In genomic region chr1:42322577-42322976, GRCh38 we compare ENCODE assay signal across 16 cellular contexts. TPM values are rescaled to one million over a fixed set of nuclear protein-coding genes. Genes with fewer than 3 reads are reported as not detected.
DNase-seq lines count a peak whose midpoint lies in the region; ATAC-seq and TF ChIP-seq lines count a peak whose summit lies in the region.
"Had no signal": no experiment of that assay in that cellular context is flagged by ENCODE, and none has a peak within 500 bp of the region (broad histone marks: within the 10 kb centered on the region; RNA-seq: fewer than 3 reads in every experiment).

No MANE protein-coding gene starts in this region.

- no peak overlapping the region for H3K9ac ChIP-seq in adipocyte (ENCODE audit: low read length)

- H3K4me1 ChIP-seq in cardiac muscle cell (ENCODE audit: low read depth) (peaks cover 28% of the 10 kb centered on the region), adipocyte (ENCODE audit: control insufficient read depth, insufficient read depth, low read length) (peaks cover 41% of the 10 kb centered on the region), stomach (peaks cover 22 to 91% (median 62%) of the 10 kb centered on the region in 4 donors), thyroid gland (peaks cover 17 to 28% of the 10 kb centered on the region in 2 donors)

- H3K27me3 ChIP-seq in cardiac muscle cell = no peaks in the 10 kb centered on the region
- H3K27me3 ChIP-seq in adipocyte (replicated peaks; ENCODE audit: control insufficient read depth, insufficient read depth, low read length) = no peaks in the 10 kb centered on the region
- no peaks in the 10 kb centered on the region for H3K27me3 ChIP-seq in stomach
- H3K27me3 ChIP-seq in thyroid gland = no peaks in the 10 kb centered on the region
- H3K27me3 ChIP-seq: adrenal gland, uterus had no signal

- ATAC-seq in Right ventricle myocardium inferior = no peak

- H3K4me3 ChIP-seq in cardiac muscle cell (no peak overlapping the region), adipocyte (ENCODE audit: low read length) (peak overlapping the region; percentile 15), fibroblast of villous mesenchyme (ENCODE audit: low read depth, low read length) (no peak overlapping the region), stomach (no peak overlapping the region), thyroid gland (replicated peaks in 1 of 3) (no peak overlapping the region)
- H3K4me3 ChIP-seq: adrenal gland, skin epidermis, uterus had no signal

- TF ChIP-seq CTCF in cardiac muscle cell (IDR thresholded peaks at IDR 0.05; ENCODE audit: low read depth, low read length) = no peak
- no peak for TF ChIP-seq CTCF in fibroblast of villous mesenchyme (IDR thresholded peaks at IDR 0.05; ENCODE audit: insufficient read depth, low read depth, low read length)
- TF ChIP-seq CTCF in stomach (IDR thresholded peaks at IDR 0.05) = no peak
- TF ChIP-seq CTCF in thyroid gland (IDR thresholded peaks at IDR 0.05) = no peak

- TF ChIP-seq EP300 in stomach (IDR thresholded peaks at IDR 0.05) = no peak

- DNase-seq in cardiac muscle cell (ENCODE audit: low read depth in 1 of 2, low spot score in 1 of 2) = peak in 1 of 2 donors; percentile 43
- no peak for DNase-seq in Right ventricle myocardium inferior (ENCODE audit: missing footprints)
- DNase-seq in adipocyte (ENCODE audit: low read depth) = peak; percentile 43
- DNase-seq in fibroblast of villous mesenchyme (ENCODE audit: low read depth) = peak; percentile 51
- DNase-seq in stomach = no peak
- no peak for DNase-seq in thyroid gland
- no peak for DNase-seq in stimulated activated naive CD4-positive, alpha-beta T cell treated with Interleukin-2 at 50 U/mL for 16 hours (lab: John Stamatoyannopoulos, UW)
- no peak for DNase-seq in LoVo (ENCODE audit: low spot score)
- DNase-seq: activated CD4-positive, alpha-beta T cell treated with anti-CD3 and anti-CD28 coated beads, Interleukin-2, amount 50 U/mL, for 1 hour; adrenal gland; DND-41; immature natural killer cell; naive B cell; NCI-H2107; uterus had no signal

- intact Hi-C loops in Right ventricle myocardium inferior (cut with DNase I) (no loop called here), stomach (cut with DNase I; ENCODE audit: low total_unique reads) (no loop called here), thyroid gland (cut with DNase I) (no loop called here)

- H3K36me3 ChIP-seq in cardiac muscle cell = no peaks in the 10 kb centered on the region
- no peaks in the 10 kb centered on the region for H3K36me3 ChIP-seq in adipocyte (ENCODE audit: control insufficient read depth, insufficient read depth, low read length, severe bottlenecking)
- no peaks in the 10 kb centered on the region for H3K36me3 ChIP-seq in stomach
- no peaks in the 10 kb centered on the region for H3K36me3 ChIP-seq in thyroid gland
- H3K36me3 ChIP-seq: adrenal gland, uterus had no signal

- 0 to 39% (median 0%) methylated on average over 1 of the region's 1 CpG for WGBS in stomach, 5 donors
- WGBS in thyroid gland, 2 donors = 0 to 46% methylated on average over 1 of the region's 1 CpG

- H3K27ac ChIP-seq in cardiac muscle cell (peak overlapping the region; percentile 86), stomach (peak overlapping the region in 3 of 5 donors; percentile 7 to 43 (median 23)), thyroid gland (peak overlapping the region in 1 of 3 donors; percentile 8)
- H3K27ac ChIP-seq: adrenal gland had no signal

- no peaks in the 10 kb centered on the region for H3K9me3 ChIP-seq in cardiac muscle cell (ENCODE audit: low read depth)
- H3K9me3 ChIP-seq in adipocyte (ENCODE audit: control insufficient read depth, low read length) = no peaks in the 10 kb centered on the region
- H3K9me3 ChIP-seq in stomach = no peaks in the 10 kb centered on the region
- H3K9me3 ChIP-seq in thyroid gland = no peaks in the 10 kb centered on the region
- H3K9me3 ChIP-seq: adrenal gland, uterus had no signal

- TF ChIP-seq POLR2A in stomach (IDR thresholded peaks at IDR 0.05) (no peak), thyroid gland (IDR thresholded peaks at IDR 0.05) (no peak)

RNA-seq across cellular contexts. Expression of gene FOXJ3, which starts 12.5 kb away (rescaled TPM):
- total RNA-seq in cardiac muscle cell = 28.5 and 54.1 TPM in 2 replicates
- 25.4 and 39.1 TPM in 2 replicates for polyA plus RNA-seq in cardiac muscle cell
- 37.9 TPM for total RNA-seq in Right ventricle myocardium inferior
- total RNA-seq in fibroblast of villous mesenchyme = 28.7 and 34.5 TPM in 2 replicates
- 10 to 100 TPM; 10.1 to 57.3 (median 33.9) TPM for total RNA-seq in stomach
- 10 to 100 TPM in 2 of 3 donors, 1 to 10 TPM in 1; 8.3 to 13.4 (median 10.5) TPM for polyA plus RNA-seq in stomach
- total RNA-seq in thyroid gland = 10 to 100 TPM; 55.4 to 87.5 (median 81.0) TPM

RNA-seq across cellular contexts. Expression of gene RIMKLA, which starts 58.0 kb away (rescaled TPM):
- total RNA-seq in cardiac muscle cell = 8.1 and 14.9 TPM in 2 replicates
- 16.3 and 21.8 TPM in 2 replicates for polyA plus RNA-seq in cardiac muscle cell
- 7.5 TPM for total RNA-seq in Right ventricle myocardium inferior
- under 0.01 TPM in 1 of 2 replicates, not detected in the other for total RNA-seq in fibroblast of villous mesenchyme
- 10 to 100 TPM in 2 of 5 donors, 1 to 10 TPM in 1, under 1 TPM in 1, not detected in 1; 0.55 to 12.7 (median 6.7) TPM for total RNA-seq in stomach
- polyA plus RNA-seq in stomach = under 1 TPM; 0.15 to 0.56 (median 0.33) TPM
- 1 to 10 TPM in 3 of 4 donors, under 1 TPM in 1; 0.67 to 2.6 (median 2.2) TPM for total RNA-seq in thyroid gland

Comparison
In these comparisons a context has a peak if more than half of its experiments do, and no peak if none do; other contexts are left out.
1. DNase-seq: peak in adipocyte (single experiment) and fibroblast of villous mesenchyme (single experiment); none in Right ventricle myocardium inferior (single experiment), stomach (single experiment), thyroid gland (0 of 2), stimulated activated naive CD4-positive, alpha-beta T cell treated with Interleukin-2 at 50 U/mL for 16 hours (single experiment) and LoVo (single experiment).